14 cellular contexts compared by ENCODE assay signal in genomic region chr20:36549942-36550796, GRCh38. TPM values are rescaled to one million over a fixed set of nuclear protein-coding genes. Genes with fewer than 3 reads are reported as not detected.
DNase-seq lines count a peak whose midpoint lies in the region; ATAC-seq and TF ChIP-seq lines count a peak whose summit lies in the region.
"Had no signal": no experiment of that assay in that cellular context is flagged by ENCODE, and none has a peak within 500 bp of the region (broad histone marks: within the 10 kb centered on the region; RNA-seq: fewer than 3 reads in every experiment).

No MANE protein-coding gene starts in this region.

- TF ChIP-seq POLR2A in heart left ventricle (IDR thresholded peaks at IDR 0.05) (no peak), vagina (IDR thresholded peaks at IDR 0.05) (no peak)

- H2BK15ac ChIP-seq in neuronal stem cell (ENCODE audit: low read length): no peak overlapping the region

- DNase-seq in activated naive CD4-positive, alpha-beta T cell treated with anti-CD3 and anti-CD28 coated beads, Interleukin-2, amount 50 U/mL, for 72 hours (ENCODE audit: low spot score in 2 of 2): no peak
- DNase-seq in activated naive CD4-positive, alpha-beta T cell treated with Interleukin-2 at 50 U/mL for 16 hours: no peak
- peak in 4 of 5 donors; percentile 41 to 65 (median 52) for DNase-seq in heart left ventricle
- DNase-seq in neuronal stem cell (ENCODE audit: low spot score): no peak
- DNase-seq in vagina (ENCODE audit: extremely low spot score in 2 of 2): no peak
- no peak for DNase-seq in CD8-positive, alpha-beta memory T cell
- no peak for DNase-seq in AG08396 (ENCODE audit: low spot score)
- no peak for DNase-seq in RKO (ENCODE audit: low spot score)
- DNase-seq: CD8-positive, alpha-beta T cell; NCI-H226; PC-3; retina; stimulated activated naive CD8-positive, alpha-beta T cell treated with anti-CD3 and anti-CD28 coated beads, Interleukin-15, Interleukin-2, amounts not matched to agents 100 U/mL and 50 U/mL, for 24 hours; T-cell had no signal

- CTCF ChIA-PET in CD8-positive, alpha-beta memory T cell (lab: Charles Lee): interaction anchor here (1.2 kb wide), 1 partner anchor 94 kb away, joined by 3 read pairs; no protein-coding TSS in a partner anchor

- H3K27me3 ChIP-seq in heart left ventricle: no peaks in the 10 kb centered on the region
- H3K27me3 ChIP-seq in neuronal stem cell (ENCODE audit: control insufficient read depth in 3 of 3, insufficient read depth in 3 of 3, low read depth in 1 of 3, low read length in 3 of 3): no peaks in the 10 kb centered on the region
- H3K27me3 ChIP-seq in vagina: no peaks in the 10 kb centered on the region
- no peaks in the 10 kb centered on the region for H3K27me3 ChIP-seq in CD8-positive, alpha-beta memory T cell (ENCODE audit: insufficient read depth, low read length, poor library complexity, severe bottlenecking)

- no peak overlapping the region for H2BK120ac ChIP-seq in neuronal stem cell (ENCODE audit: low read depth, low read length)

- H4K8ac ChIP-seq in neuronal stem cell (ENCODE audit: low read depth, low read length): no peak overlapping the region

- H3K14ac ChIP-seq in neuronal stem cell (ENCODE audit: low read length): no peak overlapping the region

- no peak overlapping the region for H4K91ac ChIP-seq in neuronal stem cell (ENCODE audit: low read depth, low read length, poor library complexity)

- intact Hi-C loops in heart left ventricle (cut with DNase I) (loop anchor here in 5 of 10 donors (5.0 to 10.0 kb wide), 4 partner anchors 52 to 335 kb away; partner anchors contain the start of gene NDRG3 (in 2 of the 5)), vagina (cut with DNase I) (loop anchor here (2.0 kb wide), 1 partner anchor 23 kb away; the partner anchor contains the start of gene TGIF2)

- H3K9me3 Mint-ChIP-seq in activated naive CD4-positive, alpha-beta T cell treated with anti-CD3 and anti-CD28 coated beads, Interleukin-2, amount 50 U/mL, for 72 hours: no peaks in the 10 kb centered on the region
- no peaks in the 10 kb centered on the region for H3K9me3 Mint-ChIP-seq in CD8-positive, alpha-beta memory T cell
- H3K9me3 Mint-ChIP-seq: CD8-positive, alpha-beta T cell; T-cell had no signal

- TF ChIP-seq CTCF in heart left ventricle (IDR thresholded peaks at IDR 0.05) (no peak), vagina (IDR thresholded peaks at IDR 0.05) (no peak)

- peak overlapping the region; percentile 14 to 65 for H3K27ac Mint-ChIP-seq in activated naive CD4-positive, alpha-beta T cell treated with anti-CD3 and anti-CD28 coated beads, Interleukin-2, amount 50 U/mL, for 72 hours
- H3K27ac Mint-ChIP-seq in CD8-positive, alpha-beta memory T cell: peak overlapping the region in 1 of 8 donors; percentile 50
- H3K27ac Mint-ChIP-seq: CD8-positive, alpha-beta T cell; T-cell had no signal

- H3K4me3 Mint-ChIP-seq in CD8-positive, alpha-beta memory T cell: no peak overlapping the region
- H3K4me3 Mint-ChIP-seq: CD8-positive, alpha-beta T cell; T-cell had no signal

- H2AFZ ChIP-seq in neuronal stem cell (ENCODE audit: low read length): peak overlapping the region; percentile 75

- H3K27me3 Mint-ChIP-seq in CD8-positive, alpha-beta memory T cell: no peaks in the 10 kb centered on the region
- H3K27me3 Mint-ChIP-seq: T-cell had no signal

- H3K27ac ChIP-seq in heart left ventricle (peak overlapping the region in 10 of 12 donors; percentile 9 to 75 (median 48)), neuronal stem cell (replicated peaks; ENCODE audit: low read length) (no peak overlapping the region), vagina (peak overlapping the region; percentile 17)
- H3K27ac ChIP-seq in CD8-positive, alpha-beta memory T cell (ENCODE audit: low read depth, low read length): no peak overlapping the region

- no peaks in the 10 kb centered on the region for H3K36me3 Mint-ChIP-seq in activated naive CD4-positive, alpha-beta T cell treated with anti-CD3 and anti-CD28 coated beads, Interleukin-2, amount 50 U/mL, for 72 hours
- H3K36me3 Mint-ChIP-seq in CD8-positive, alpha-beta memory T cell: no peaks in the 10 kb centered on the region
- H3K36me3 Mint-ChIP-seq: CD8-positive, alpha-beta T cell; T-cell had no signal

- no peak for ATAC-seq in activated naive CD4-positive, alpha-beta T cell treated with anti-CD3 and anti-CD28 coated beads, Interleukin-2, amount 50 U/mL, for 72 hours
- peak; percentile 11 to 41 (median 36) for ATAC-seq in heart left ventricle
- ATAC-seq: CD8-positive, alpha-beta T cell; PC-3; stimulated activated naive CD8-positive, alpha-beta T cell treated with anti-CD3 and anti-CD28 coated beads, Interleukin-15, Interleukin-2, amounts not matched to agents 100 U/mL and 50 U/mL, for 24 hours; T-cell had no signal

- H3K4me1 Mint-ChIP-seq in CD8-positive, alpha-beta memory T cell: no peaks in the 10 kb centered on the region

- H3K36me3 ChIP-seq in heart left ventricle (peaks cover 0 to 47% (median 44%) of the 10 kb centered on the region in 9 donors), neuronal stem cell (replicated peaks in 1 of 2; ENCODE audit: control insufficient read depth in 2 of 2, insufficient read depth in 2 of 2, low read length in 2 of 2) (peaks cover 0 to 22% of the 10 kb centered on the region in 2 donors), vagina (peaks cover 0 to 12% of the 10 kb centered on the region in 2 donors)
- no peaks in the 10 kb centered on the region for H3K36me3 ChIP-seq in CD8-positive, alpha-beta memory T cell (ENCODE audit: insufficient read depth, low read length)

- POLR2A ChIA-PET in CD8-positive, alpha-beta memory T cell (lab: Charles Lee): no interaction called here

- peak overlapping the region; percentile 77 for H3K23ac ChIP-seq in neuronal stem cell (ENCODE audit: low read depth, low read length, poor library complexity)

- H3K4me3 ChIP-seq in heart left ventricle (no peak overlapping the region), neuronal stem cell (ENCODE audit: low read length in 2 of 2) (no peak overlapping the region), vagina (no peak overlapping the region)
- no peak overlapping the region for H3K4me3 ChIP-seq in CD8-positive, alpha-beta memory T cell (ENCODE audit: low read length)

- H2AK5ac ChIP-seq in neuronal stem cell (ENCODE audit: low read depth, low read length): peak overlapping the region; percentile 79

- H3K4me1 ChIP-seq in heart left ventricle (peaks cover 0 to 52% (median 6%) of the 10 kb centered on the region in 12 donors), neuronal stem cell (ENCODE audit: control insufficient read depth in 2 of 2, insufficient read depth in 1 of 2, low read depth in 1 of 2, low read length in 2 of 2) (no peaks in the 10 kb centered on the region), vagina (peaks cover 6% of the 10 kb centered on the region)
- H3K4me1 ChIP-seq in CD8-positive, alpha-beta memory T cell (ENCODE audit: insufficient read depth, low read length): no peaks in the 10 kb centered on the region

- no peak overlapping the region for H3K4me2 ChIP-seq in neuronal stem cell (ENCODE audit: insufficient read depth, low read length, poor library complexity, severe bottlenecking)

- peak overlapping the region; percentile 44 for H3K18ac ChIP-seq in neuronal stem cell (ENCODE audit: low read length)

- 63 to 71% (median 69%) methylated on average over 8 to 17 of the region's 17 CpGs for WGBS in heart left ventricle, 4 donors
- WGBS in neuronal stem cell (ENCODE audit: extremely low coverage in 2 of 2, insufficient read length in 2 of 2, insufficient replicate concordance in 1 of 2), 2 donors: no CpG with 5 or more reads among the region's 17 CpGs

- H3K9me3 ChIP-seq in heart left ventricle: no peaks in the 10 kb centered on the region
- no peaks in the 10 kb centered on the region for H3K9me3 ChIP-seq in neuronal stem cell (replicated peaks in 1 of 2; ENCODE audit: control insufficient read depth in 2 of 2, insufficient read depth in 1 of 2, low read depth in 1 of 2, low read length in 2 of 2)
- no peaks in the 10 kb centered on the region for H3K9me3 ChIP-seq in vagina
- no peaks in the 10 kb centered on the region for H3K9me3 ChIP-seq in CD8-positive, alpha-beta memory T cell (ENCODE audit: low read length)

- H2BK12ac ChIP-seq in neuronal stem cell (ENCODE audit: low read length): no peak overlapping the region

- H3K79me1 ChIP-seq in neuronal stem cell (ENCODE audit: low read depth, low read length): peaks cover 3% of the 10 kb centered on the region

- H2BK5ac ChIP-seq in neuronal stem cell (ENCODE audit: low read length): no peak overlapping the region

- H3K9ac ChIP-seq in neuronal stem cell (ENCODE audit: low read depth, low read length, poor library complexity): peak overlapping the region; percentile 9

- H3K4ac ChIP-seq in neuronal stem cell (ENCODE audit: low read length): no peak overlapping the region

RNA-seq across cellular contexts. Expression of gene MYL9, which starts 8.8 kb away (rescaled TPM):
- total RNA-seq in activated naive CD4-positive, alpha-beta T cell treated with anti-CD3 and anti-CD28 coated beads, Interleukin-2, amount 50 U/mL, for 72 hours: under 1 TPM; 0.57 to 0.95 TPM
- 1,000 to 10,000 TPM in 7 of 9 donors, 100 to 1,000 TPM in 2; 521 to 2,387 (median 1,751) TPM for total RNA-seq in heart left ventricle
- 1,000 to 10,000 TPM in 1 of 2 donors, 100 to 1,000 TPM in 1; 452 to 1,748 TPM for polyA plus RNA-seq in heart left ventricle
- polyA plus RNA-seq in neuronal stem cell (2013, experiment 1 of 2): 136 TPM
- polyA plus RNA-seq in neuronal stem cell (2013, experiment 2 of 2): 136 TPM
- total RNA-seq in vagina: 246 TPM
- total RNA-seq in CD8-positive, alpha-beta memory T cell: not detected
- not detected for polyA plus RNA-seq in CD8-positive, alpha-beta memory T cell
- total RNA-seq: CD8-positive, alpha-beta T cell had no signal

RNA-seq across cellular contexts. Expression of gene TGIF2, which starts 23.2 kb away (rescaled TPM):
- 10 to 100 TPM; 33.7 to 52.6 TPM for total RNA-seq in activated naive CD4-positive, alpha-beta T cell treated with anti-CD3 and anti-CD28 coated beads, Interleukin-2, amount 50 U/mL, for 72 hours
- total RNA-seq in heart left ventricle (10 to 100 TPM in 3 of 9 donors, 1 to 10 TPM in 6; 4.5 to 14.9 (median 8.2) TPM), vagina (9.3 TPM)
- polyA plus RNA-seq in heart left ventricle: 1 to 10 TPM; 2.1 to 5.4 TPM
- 116 TPM for polyA plus RNA-seq in neuronal stem cell (2013, experiment 1 of 2)
- 126 TPM for polyA plus RNA-seq in neuronal stem cell (2013, experiment 2 of 2)
- total RNA-seq in CD8-positive, alpha-beta memory T cell: 10 to 100 TPM; 46.1 to 49.8 TPM
- 24.6 TPM for polyA plus RNA-seq in CD8-positive, alpha-beta memory T cell

RNA-seq across cellular contexts. Expression of gene RAB5IF, which starts 55.4 kb away (rescaled TPM):
- total RNA-seq in activated naive CD4-positive, alpha-beta T cell treated with anti-CD3 and anti-CD28 coated beads, Interleukin-2, amount 50 U/mL, for 72 hours: 100 to 1,000 TPM in 1 of 2 donors, 10 to 100 TPM in 1; 75.5 to 107 TPM
- total RNA-seq in heart left ventricle (10 to 100 TPM; 35.5 to 87.7 (median 63.1) TPM), vagina (64.3 TPM)
- polyA plus RNA-seq in heart left ventricle: 100 to 1,000 TPM in 1 of 2 donors, 10 to 100 TPM in 1; 58.1 to 101 TPM
- polyA plus RNA-seq in neuronal stem cell (2013, experiment 1 of 2): 78.3 TPM
- 76.5 TPM for polyA plus RNA-seq in neuronal stem cell (2013, experiment 2 of 2)
- total RNA-seq in CD8-positive, alpha-beta memory T cell: 100 to 1,000 TPM; 159 to 173 TPM
- 180 TPM for polyA plus RNA-seq in CD8-positive, alpha-beta memory T cell

Comparison
In these comparisons a context has a peak if more than half of its experiments do, and no peak if none do; other contexts are left out.
1. ATAC-seq: peak in heart left ventricle (4 of 4); none in activated naive CD4-positive, alpha-beta T cell treated with anti-CD3 and anti-CD28 coated beads, Interleukin-2, amount 50 U/mL, for 72 hours (0 of 2).
2. DNase-seq: peak in heart left ventricle (4 of 5); none in activated naive CD4-positive, alpha-beta T cell treated with anti-CD3 and anti-CD28 coated beads, Interleukin-2, amount 50 U/mL, for 72 hours (0 of 2), activated naive CD4-positive, alpha-beta T cell treated with Interleukin-2 at 50 U/mL for 16 hours (single experiment), neuronal stem cell (single experiment), vagina (0 of 2), CD8-positive, alpha-beta memory T cell (0 of 5), AG08396 (single experiment) and RKO (single experiment).
3. H3K27ac ChIP-seq: peak in heart left ventricle (10 of 12) and vagina (single experiment); none in neuronal stem cell (single experiment) and CD8-positive, alpha-beta memory T cell (single experiment).
4. RNA of gene MYL9, which starts 8.8 kb away (total RNA-seq): 521 to 2,387 TPM in heart left ventricle and 246 TPM in vagina (single experiment); 0.57 to 0.95 TPM in activated naive CD4-positive, alpha-beta T cell treated with anti-CD3 and anti-CD28 coated beads, Interleukin-2, amount 50 U/mL, for 72 hours and not detected in CD8-positive, alpha-beta memory T cell; every median in the first group is over 100 times any median in the second.